In genomic region chr1:204530932-204531331, GRCh38 we compare ENCODE assay signal across 10 cellular contexts. TPM values are rescaled to one million over a fixed set of nuclear protein-coding genes. Genes with fewer than 3 reads are reported as not detected.
A peak's percentile ranks its signal among the peaks of the same experiment; 100 is the strongest.
DNase-seq lines count a peak whose midpoint lies in the region; ATAC-seq, FAIRE-seq and TF ChIP-seq lines count a peak whose summit lies in the region.
"Had no signal": no experiment of that assay in that cellular context is flagged by ENCODE, and none has a peak within 500 bp of the region (broad histone marks: within the 10 kb centered on the region; RNA-seq: fewer than 3 reads in every experiment).

No MANE protein-coding gene starts in this region.

- H3K4me3 ChIP-seq in adrenal gland = no peak overlapping the region
- H3K4me3 ChIP-seq: right atrium auricular region had no signal

- ATAC-seq in GM19455 (IDR thresholded peaks at IDR 0.05; ENCODE audit: unreplicated experiment) = peak; percentile 89
- ATAC-seq in HG03060 (IDR thresholded peaks at IDR 0.05; ENCODE audit: low read depth, unreplicated experiment) = peak; percentile 91

- H3K27me3 ChIP-seq in adrenal gland = no peaks in the 10 kb centered on the region
- H3K27me3 ChIP-seq: right atrium auricular region had no signal

- TF ChIP-seq POLR2A in GM12891 (IDR thresholded peaks at IDR 0.05; ENCODE audit: low read depth, low read length) = no peak
- no peak for TF ChIP-seq POLR2A in adrenal gland (IDR thresholded peaks at IDR 0.05)

- no peaks in the 10 kb centered on the region for H3K4me1 ChIP-seq in adrenal gland (replicated peaks in 1 of 2)
- H3K4me1 ChIP-seq: right atrium auricular region had no signal

- TF ChIP-seq CTCF in adrenal gland (IDR thresholded peaks at IDR 0.05) = no peak

- H3K27ac ChIP-seq in adrenal gland = no peak overlapping the region
- H3K27ac ChIP-seq: right atrium auricular region had no signal

- peak; percentile 84 for FAIRE-seq in GM12891 (lab: Jason Lieb, UNC)
- FAIRE-seq: islet of Langerhans had no signal

- DNase-seq in GM12891 (ENCODE audit: insufficient read length, low spot score) = no peak
- peak; percentile 28 for DNase-seq in RPMI8226
- DNase-seq in NCI-H226 = no peak
- no peak for DNase-seq in Ammon's horn (ENCODE audit: low spot score)
- no peak for DNase-seq in adrenal gland
- DNase-seq in NCI-H2196 (lab: John Stamatoyannopoulos, UW; ENCODE audit: unreplicated experiment) = no peak

- 95 to 100% (median 99%) methylated on average over 1 of the region's 1 CpG for WGBS in adrenal gland, 4 donors

- H3K9me3 ChIP-seq in adrenal gland (replicated peaks in 1 of 3) = no peaks in the 10 kb centered on the region
- H3K9me3 ChIP-seq: right atrium auricular region had no signal

- intact Hi-C loops in adrenal gland (cut with DNase I) = no loop called here

- H3K36me3 ChIP-seq in adrenal gland (replicated peaks in 1 of 2) = peaks cover 0 to 95% of the 10 kb centered on the region in 2 donors

TF ChIP-seq in GM12891, 5 proteins besides CTCF, POLR2A, EP300 and RAD21:
- TF ChIP-seq PAX5 (IDR thresholded peaks at IDR 0.05; ENCODE audit: insufficient read depth, low read length, severe bottlenecking) (peak; percentile 44), SPI1 (IDR thresholded peaks at IDR 0.05; ENCODE audit: low read depth, low read length) (peak; percentile 99), POLR2AphosphoS5 (IDR thresholded peaks at IDR 0.05; ENCODE audit: low read depth, low read length) (no peak)

RNA-seq across cellular contexts. Expression of gene MDM4, which starts 14.7 kb away (rescaled TPM):
- polyA plus RNA-seq in GM12891 (2012; ENCODE audit: low read depth, missing spikeins) = 7.0 TPM
- total RNA-seq in adrenal gland = 10 to 100 TPM; 11.3 to 77.4 (median 46.6) TPM
- 10 to 100 TPM; 13.0 to 24.3 (median 15.9) TPM for polyA plus RNA-seq in adrenal gland

RNA-seq across cellular contexts. Expression of gene PIK3C2B, which starts 36.3 kb away (rescaled TPM):
- polyA plus RNA-seq in GM12891 (2012; ENCODE audit: low read depth, missing spikeins) = 6.4 TPM
- total RNA-seq in adrenal gland = 10 to 100 TPM in 7 of 8 donors, 1 to 10 TPM in 1; 9.8 to 22.9 (median 16.5) TPM
- 10 to 100 TPM in 1 of 3 donors, 1 to 10 TPM in 2; 2.3 to 16.5 (median 2.8) TPM for polyA plus RNA-seq in adrenal gland
